Comparison of ENCODE assay signal across 8 cellular contexts in genomic region chr6:28895131-28895812, GRCh38. TPM values are rescaled to one million over a fixed set of nuclear protein-coding genes. Genes with fewer than 3 reads are reported as not detected.
DNase-seq lines count a peak whose midpoint lies in the region; ATAC-seq and TF ChIP-seq lines count a peak whose summit lies in the region.

No MANE protein-coding gene starts in this region.

- H3K9me3 ChIP-seq in spleen: no peaks in the 10 kb centered on the region

- ATAC-seq in GM18909 (IDR thresholded peaks at IDR 0.05; ENCODE audit: poor library complexity, unreplicated experiment) (peak; percentile 69), HG03175 (IDR thresholded peaks at IDR 0.05; ENCODE audit: unreplicated experiment) (peak; percentile 68), activated B cell treated with CpG ODN at 0.5 μM for 24 hours (ENCODE audit: low read depth) (peak; percentile 66)
- ATAC-seq in central memory CD8-positive, alpha-beta T cell (replicated peaks; ENCODE audit: extremely low read depth, poor library complexity, severe bottlenecking): peak; percentile 74

- peak; percentile 92 for DNase-seq in AG08396 (ENCODE audit: low spot score)
- DNase-seq in NCI-H226: peak; percentile 87
- peak; percentile 66 for DNase-seq in activated B cell treated with CpG ODN at 0.5 μM for 24 hours
- DNase-seq in central memory CD8-positive, alpha-beta T cell (ENCODE audit: low spot score in 2 of 2): peak; percentile 86 to 92
- peak; percentile 95 for DNase-seq in iris pigment epithelial cell (ENCODE audit: low read depth)
- peak; percentile 94 for DNase-seq in spleen

- H3K27ac Mint-ChIP-seq in activated B cell treated with CpG ODN at 0.5 μM for 24 hours: peak overlapping the region; percentile 99
- peak overlapping the region; percentile 100 for H3K27ac Mint-ChIP-seq in central memory CD8-positive, alpha-beta T cell (ENCODE audit: low read depth)

- peaks cover 2% of the 10 kb centered on the region for H3K9me3 Mint-ChIP-seq in activated B cell treated with CpG ODN at 0.5 μM for 24 hours
- no peaks in the 10 kb centered on the region for H3K9me3 Mint-ChIP-seq in central memory CD8-positive, alpha-beta T cell

- peaks cover 23% of the 10 kb centered on the region for H3K4me1 Mint-ChIP-seq in activated B cell treated with CpG ODN at 0.5 μM for 24 hours
- peaks cover 14% of the 10 kb centered on the region for H3K4me1 Mint-ChIP-seq in central memory CD8-positive, alpha-beta T cell

- no peak for TF ChIP-seq POLR2A in spleen (IDR thresholded peaks at IDR 0.05)

- WGBS in spleen, 5 donors: 11 to 13% (median 12%) methylated on average over 27 of the region's 27 CpGs

- H3K27ac ChIP-seq in spleen: peak overlapping the region; percentile 95 to 99 (median 98)

- peak overlapping the region; percentile 97 for H3K4me3 Mint-ChIP-seq in activated B cell treated with CpG ODN at 0.5 μM for 24 hours
- peak overlapping the region; percentile 97 for H3K4me3 Mint-ChIP-seq in central memory CD8-positive, alpha-beta T cell

- peaks cover 0 to 27% (median 14%) of the 10 kb centered on the region in 6 donors for H3K4me1 ChIP-seq in spleen

- CTCF ChIA-PET in activated B cell treated with CpG ODN at 0.5 μM for 24 hours (lab: Charles Lee): interaction anchor here (0.7 to 2.4 kb wide), 4 partner anchors 28 to 121 kb away, joined by 3 to 7 read pairs (median 3); partner anchors contain the start of gene TRIM27

- H3K36me3 ChIP-seq in spleen: peaks cover 0 to 7% (median 0%) of the 10 kb centered on the region in 6 donors

- H3K27me3 Mint-ChIP-seq in activated B cell treated with CpG ODN at 0.5 μM for 24 hours: peaks cover 3% of the 10 kb centered on the region
- H3K27me3 Mint-ChIP-seq in central memory CD8-positive, alpha-beta T cell: peaks cover 7% of the 10 kb centered on the region

- H3K27me3 ChIP-seq in spleen (replicated peaks in 1 of 7): no peaks in the 10 kb centered on the region

- H3K36me3 Mint-ChIP-seq in activated B cell treated with CpG ODN at 0.5 μM for 24 hours (ENCODE audit: low read depth): peaks cover 20% of the 10 kb centered on the region
- peaks cover 29% of the 10 kb centered on the region for H3K36me3 Mint-ChIP-seq in central memory CD8-positive, alpha-beta T cell (ENCODE audit: insufficient read depth)

- intact Hi-C loops in activated B cell treated with CpG ODN at 0.5 μM for 24 hours (cut with micrococcal nuclease) (loop anchor here (1.0 to 5.0 kb wide), 7 partner anchors 11 to 1763 kb away; partner anchors contain the start of genes TRIM39 and ZNF184), spleen (cut with DNase I; ENCODE audit: low total_unique reads) (no loop called here)

- TF ChIP-seq CTCF in activated B cell treated with CpG ODN at 0.5 μM for 24 hours (IDR thresholded peaks at IDR 0.05): no peak
- TF ChIP-seq CTCF in spleen (IDR thresholded peaks at IDR 0.05 in 8 of 11, conservative IDR thresholded peaks at IDR 0.05 in 3 of 11): peak in 3 of 11 experiments; percentile 28 to 42 (median 32)

- POLR2A ChIA-PET in activated B cell treated with CpG ODN at 0.5 μM for 24 hours (lab: Charles Lee): interaction anchor here (0.6 to 3.1 kb wide), 36 partner anchors 10 to 1763 kb away, joined by 3 to 80 read pairs (median 6); partner anchors contain the start of genes TRIM27, ZNF184 and ZNF391

- H3K4me3 ChIP-seq in spleen: peak overlapping the region; percentile 46 to 79 (median 55)

RNA-seq across cellular contexts. Expression of gene TRIM27, which starts 28.5 kb away (rescaled TPM):
- total RNA-seq in activated B cell treated with CpG ODN at 0.5 μM for 24 hours (59.5 and 64.8 TPM in 2 replicates), spleen (10 to 100 TPM; 61.8 to 92.0 (median 67.8) TPM)
- 10 to 100 TPM; 45.2 to 61.7 (median 57.2) TPM for polyA plus RNA-seq in spleen

Comparison
In these comparisons a context has a peak if more than half of its experiments do, and no peak if none do; other contexts are left out.
1. Peak in every context shown above with its lines: DNase-seq, ATAC-seq, H3K4me3 ChIP-seq and H3K27ac ChIP-seq.